Comparison of ENCODE assay signal across 30 cellular contexts in genomic region chr7:90239050-90239449, GRCh38. TPM values are rescaled to one million over a fixed set of nuclear protein-coding genes. Genes with fewer than 3 reads are reported as not detected.
DNase-seq lines count a peak whose midpoint lies in the region; ATAC-seq, FAIRE-seq and TF ChIP-seq lines count a peak whose summit lies in the region.
"Had no signal": no experiment of that assay in that cellular context is flagged by ENCODE, and none has a peak within 500 bp of the region (broad histone marks: within the 10 kb centered on the region; RNA-seq: fewer than 3 reads in every experiment).

No MANE protein-coding gene starts in this region.

- peaks cover 23 to 25% of the 10 kb centered on the region in 2 donors for H3K27me3 Mint-ChIP-seq in stimulated activated naive B cell treated with anti-CD40 and anti-IgM and Interleukin-4, amounts not matched to agents 10 μg/mL and 1 μg/mL and 100 μg/mL, for 72 hours

- no peak overlapping the region for H3K4me3 Mint-ChIP-seq in stimulated activated naive B cell treated with anti-CD40 and anti-IgM and Interleukin-4, amounts not matched to agents 10 μg/mL and 1 μg/mL and 100 μg/mL, for 72 hours
- H3K4me3 Mint-ChIP-seq: GM23338; H9; T-helper 2 cell treated with Interferon-gamma antibody and Interleukin-4, amounts not matched to agents 5 μg/mL and 100 μg/mL, for 36 hours had no signal

- H3K9ac ChIP-seq in SK-N-SH (no peak overlapping the region), Loucy (ENCODE audit: low read depth, low read length, poor library complexity, severe bottlenecking) (no peak overlapping the region), OCI-LY3 (ENCODE audit: low read length) (no peak overlapping the region), K562 (ENCODE audit: insufficient read depth in 1 of 2, low read depth in 2 of 2, low read length in 2 of 2) (0 out of 4 replicates have a peak overlapping the region, but pooled peaks of 1 of the 2 experiments have one; percentile 25)
- H3K9ac ChIP-seq: BLaER1 treated with 17β-estradiol and CSF1 and Interleukin-3, amounts not matched to agents 10 nM and 100 nM had no signal

- no TSS peak for BruUV-seq in K562 (replicated peaks; lab: Mats Ljungman, UMichigan)

- H3K27me3 ChIP-seq in SK-N-SH (ENCODE audit: insufficient read depth) (no peaks in the 10 kb centered on the region), Loucy (ENCODE audit: insufficient read depth, low read length, poor library complexity, severe bottlenecking) (no peaks in the 10 kb centered on the region), OCI-LY3 (ENCODE audit: low read depth, low read length) (no peaks in the 10 kb centered on the region), K562 (ENCODE audit: control insufficient read depth in 2 of 2, insufficient read depth in 2 of 2, low read length in 2 of 2) (no peaks in the 10 kb centered on the region)
- H3K27me3 ChIP-seq: BLaER1 treated with 17β-estradiol and CSF1 and Interleukin-3, amounts not matched to agents 10 nM and 100 nM; Peyer's patch; SJCRH30 had no signal

- TF ChIP-seq CTCF in SK-N-SH (IDR thresholded peaks at IDR 0.05), result no peak
- TF ChIP-seq CTCF in Loucy (conservative IDR thresholded peaks at IDR 0.05; ENCODE audit: low read length), result no peak
- no peak for TF ChIP-seq CTCF in OCI-LY3 (IDR thresholded peaks at IDR 0.05; ENCODE audit: low read depth, low read length)
- no peak for TF ChIP-seq CTCF in K562 (IDR thresholded peaks at IDR 0.05 in 2 of 3, conservative IDR thresholded peaks at IDR 0.05 in 1 of 3; ENCODE audit: insufficient read depth in 2 of 3, low read depth in 1 of 3, low read length in 3 of 3)

- peaks cover under 1 to 2% of the 10 kb centered on the region in 2 donors for H3K4me1 Mint-ChIP-seq in stimulated activated naive B cell treated with anti-CD40 and anti-IgM and Interleukin-4, amounts not matched to agents 10 μg/mL and 1 μg/mL and 100 μg/mL, for 72 hours

- H3K9me3 Mint-ChIP-seq in stimulated activated naive B cell treated with anti-CD40 and anti-IgM and Interleukin-4, amounts not matched to agents 10 μg/mL and 1 μg/mL and 100 μg/mL, for 72 hours, result no peaks in the 10 kb centered on the region
- H3K9me3 Mint-ChIP-seq: CD4-positive, alpha-beta memory T cell; GM23338; H9; HFFc6; T-helper 2 cell treated with Interferon-gamma antibody and Interleukin-4, amounts not matched to agents 5 μg/mL and 100 μg/mL, for 36 hours had no signal

- H3K4me1 ChIP-seq in SK-N-SH (ENCODE audit: control insufficient read depth in 1 of 2, insufficient read depth in 2 of 2, low read depth in 1 of 2, low read length in 1 of 2) (peaks cover 0 to 4% of the 10 kb centered on the region in 2 experiments; a peak in 2 of 4 replicates), Loucy (ENCODE audit: insufficient read depth, low read length, poor library complexity, severe bottlenecking) (no peaks in the 10 kb centered on the region), OCI-LY3 (ENCODE audit: low read length) (peaks cover 61% of the 10 kb centered on the region), K562 (replicated peaks in 1 of 2; ENCODE audit: control insufficient read depth in 2 of 2, insufficient read depth in 2 of 2, low read length in 2 of 2) (peaks cover 0 to 7% of the 10 kb centered on the region in 2 experiments; a peak in 1 of 5 replicates)
- H3K4me1 ChIP-seq: BLaER1 treated with 17β-estradiol and CSF1 and Interleukin-3, amounts not matched to agents 10 nM and 100 nM had no signal

- TF ChIP-seq RAD21 in SK-N-SH (IDR thresholded peaks at IDR 0.05; ENCODE audit: low read length), result no peak
- no peak for TF ChIP-seq RAD21 in K562 (CRISPR knock-in tag; conservative IDR thresholded peaks at IDR 0.05 in 1 of 2, IDR thresholded peaks at IDR 0.05 in 1 of 2)

- DNase-seq in SK-N-SH (no peak), K562 (ENCODE audit: extremely low read depth in 1 of 4, low spot score in 3 of 4) (peak in 2 of 4 experiments; percentile 18 to 39), posterior cingulate gyrus (no peak)
- no peak for DNase-seq in stimulated activated naive B cell treated with anti-CD40 and anti-IgM and Interleukin-4, amounts not matched to agents 10 μg/mL and 1 μg/mL and 100 μg/mL, for 72 hours
- no peak for DNase-seq in activated effector memory CD4-positive, alpha-beta T cell treated with anti-CD3 and anti-CD28 coated beads, Interleukin-2, amount 50 U/mL, for 16 hours
- DNase-seq: 8988T; AML-193; CD4-positive, alpha-beta memory T cell; COR-L47; H9; HFFc6; Kasumi-1; NCI-H1048; NCI-H1417; NCI-H1694; NCI-H2029 treated with DMSO at 0.1 percent for 48 hours; NCI-H446 treated with DMSO at 0.1 percent for 48 hours; NCI-H526; Peyer's patch; SJCRH30; T-helper 1 cell had no signal

- H3K36me3 ChIP-seq in SK-N-SH (replicated peaks in 1 of 2; ENCODE audit: control insufficient read depth in 1 of 2, insufficient read depth in 2 of 2, low read length in 1 of 2), result peaks cover 0 to 7% of the 10 kb centered on the region in 2 experiments
- H3K36me3 ChIP-seq in Loucy (ENCODE audit: insufficient read depth, low read length), result no peaks in the 10 kb centered on the region
- H3K36me3 ChIP-seq in OCI-LY3 (replicated peaks; ENCODE audit: low read depth, low read length), result peaks cover 11% of the 10 kb centered on the region
- H3K36me3 ChIP-seq in K562 (ENCODE audit: control insufficient read depth, insufficient read depth, low read length), result no peaks in the 10 kb centered on the region
- H3K36me3 ChIP-seq: BLaER1 treated with 17β-estradiol and CSF1 and Interleukin-3, amounts not matched to agents 10 nM and 100 nM; Peyer's patch; SJCRH30 had no signal

- CTCF ChIA-PET in SK-N-SH (lab: Yijun Ruan, JAX) (interaction anchor here (1.8 kb wide), 1 partner anchor 10 kb away, joined by 7 read pairs; no protein-coding TSS in a partner anchor), K562 (lab: Yijun Ruan, JAX; ENCODE audit: low intra/inter-chr PET ratio) (no interaction called here)

- H3K4me3 ChIP-seq in SK-N-SH (ENCODE audit: low read depth in 2 of 2, low read length in 1 of 2) (no peak overlapping the region), Loucy (ENCODE audit: low read length, poor library complexity, severe bottlenecking) (no peak overlapping the region), OCI-LY3 (ENCODE audit: low read length) (no peak overlapping the region), K562 (no peak overlapping the region)
- H3K4me3 ChIP-seq: BLaER1 treated with 17β-estradiol and CSF1 and Interleukin-3, amounts not matched to agents 10 nM and 100 nM; GM23338; Peyer's patch; SJCRH30 had no signal

- 90% methylated on average over 3 of the region's 3 CpGs for WGBS in SK-N-SH (ENCODE audit: low lambda C conversion rate)
- 9% methylated on average over 3 of the region's 3 CpGs for WGBS in K562 (ENCODE audit: insufficient coverage, low coverage, missing lambda C conversion rate)

- H3K9me3 ChIP-seq in SK-N-SH, result no peaks in the 10 kb centered on the region
- H3K9me3 ChIP-seq in Loucy (ENCODE audit: insufficient read depth, low read depth, low read length), result no peaks in the 10 kb centered on the region
- no peaks in the 10 kb centered on the region for H3K9me3 ChIP-seq in OCI-LY3 (ENCODE audit: insufficient read depth, low read length)
- H3K9me3 ChIP-seq in K562 (replicated peaks; ENCODE audit: control insufficient read depth, insufficient read depth, low read depth, low read length), result no peaks in the 10 kb centered on the region
- H3K9me3 ChIP-seq: Peyer's patch, SJCRH30 had no signal

- H3K36me3 Mint-ChIP-seq in stimulated activated naive B cell treated with anti-CD40 and anti-IgM and Interleukin-4, amounts not matched to agents 10 μg/mL and 1 μg/mL and 100 μg/mL, for 72 hours, result no peaks in the 10 kb centered on the region
- H3K36me3 Mint-ChIP-seq: CD4-positive, alpha-beta memory T cell had no signal

- TF ChIP-seq EP300 in SK-N-SH (IDR thresholded peaks at IDR 0.05; ENCODE audit: borderline replicate concordance in 1 of 2, low read depth in 1 of 2, low read length in 1 of 2) (no peak), K562 (IDR thresholded peaks at IDR 0.05; ENCODE audit: low read length) (peak; percentile 39; the same call in 1 of the 2 replicates)

- H3K9me1 ChIP-seq in K562 (ENCODE audit: control insufficient read depth, insufficient read depth, low read length), result no peaks in the 10 kb centered on the region

- TF ChIP-seq POLR2A in K562 (conservative IDR thresholded peaks at IDR 0.05), result no peak

- in situ Hi-C loops in K562 (cut with MboI), result no loop called here

- peaks cover 4% of the 10 kb centered on the region for H3F3A ChIP-seq in SK-N-SH (replicated peaks; ENCODE audit: insufficient read depth)
- no peaks in the 10 kb centered on the region for H3F3A ChIP-seq in Loucy (ENCODE audit: low read depth)

- H3K9me2 ChIP-seq in SK-N-SH, result no peaks in the 10 kb centered on the region
- no peaks in the 10 kb centered on the region for H3K9me2 ChIP-seq in Loucy (replicated peaks; ENCODE audit: low read depth, low read length)

- H3K27ac Mint-ChIP-seq in stimulated activated naive B cell treated with anti-CD40 and anti-IgM and Interleukin-4, amounts not matched to agents 10 μg/mL and 1 μg/mL and 100 μg/mL, for 72 hours, result no peak overlapping the region
- H3K27ac Mint-ChIP-seq: GM23338; H9; T-helper 2 cell treated with Interferon-gamma antibody and Interleukin-4, amounts not matched to agents 5 μg/mL and 100 μg/mL, for 36 hours had no signal

- intact Hi-C loops in K562 (cut with micrococcal nuclease) (no loop called here), posterior cingulate gyrus (cut with DNase I) (no loop called here)

- H3K79me2 ChIP-seq in SK-N-SH (ENCODE audit: insufficient read depth), result no peaks in the 10 kb centered on the region
- H3K79me2 ChIP-seq in Loucy (ENCODE audit: insufficient read depth, low read length), result no peaks in the 10 kb centered on the region
- no peaks in the 10 kb centered on the region for H3K79me2 ChIP-seq in OCI-LY3 (ENCODE audit: low read length)
- H3K79me2 ChIP-seq in K562 (ENCODE audit: control insufficient read depth, insufficient read depth, low read length), result no peaks in the 10 kb centered on the region

- H3K27ac ChIP-seq in SK-N-SH (ENCODE audit: low read depth in 2 of 2, low read length in 1 of 2), result no peak overlapping the region
- peak overlapping the region; percentile 65 for H3K27ac ChIP-seq in OCI-LY3 (ENCODE audit: low read length)
- H3K27ac ChIP-seq in K562 (ENCODE audit: extremely low read depth, low read depth, low read length), result no peak overlapping the region
- H3K27ac ChIP-seq: BLaER1 treated with 17β-estradiol and CSF1 and Interleukin-3, amounts not matched to agents 10 nM and 100 nM; Peyer's patch; SJCRH30 had no signal

- H4K20me1 ChIP-seq in SK-N-SH (ENCODE audit: insufficient read depth) (no peaks in the 10 kb centered on the region), Loucy (ENCODE audit: insufficient read depth, low read length, poor library complexity, severe bottlenecking) (no peaks in the 10 kb centered on the region), OCI-LY3 (ENCODE audit: insufficient read depth, low read length) (no peaks in the 10 kb centered on the region), K562 (replicated peaks; ENCODE audit: control insufficient read depth, insufficient read depth, low read length) (no peaks in the 10 kb centered on the region)
- H4K20me1 ChIP-seq: BLaER1 treated with 17β-estradiol and CSF1 and Interleukin-3, amounts not matched to agents 10 nM and 100 nM had no signal

- FAIRE-seq in K562 (lab: Jason Lieb, UNC), result peak; percentile 56
- FAIRE-seq: G401.6, GM12892, HepG2 had no signal

- no peak overlapping the region for H3K4me2 ChIP-seq in SK-N-SH
- H3K4me2 ChIP-seq in Loucy (ENCODE audit: low read depth, low read length, poor library complexity, severe bottlenecking), result no peak overlapping the region
- H3K4me2 ChIP-seq in OCI-LY3 (ENCODE audit: low read length), result peak overlapping the region; percentile 65
- H3K4me2 ChIP-seq in K562 (ENCODE audit: insufficient read depth, low read length), result peak overlapping the region; percentile 56
- H3K4me2 ChIP-seq: BLaER1 treated with 17β-estradiol and CSF1 and Interleukin-3, amounts not matched to agents 10 nM and 100 nM; GM23338 had no signal

- POLR2A ChIA-PET in SK-N-SH (lab: Yijun Ruan, JAX) (no interaction called here), K562 (lab: Yijun Ruan, JAX) (no interaction called here)

- no peak for ATAC-seq in SK-N-SH treated with all-trans-retinoic acid at 6 μM for 48 hours
- peak; percentile 74 for ATAC-seq in K562
- ATAC-seq in stimulated activated naive B cell treated with anti-CD40 and anti-IgM and Interleukin-4, amounts not matched to agents 10 μg/mL and 1 μg/mL and 100 μg/mL, for 72 hours (replicated peaks), result no peak
- ATAC-seq: GM23338, HepG2 had no signal

- H2AFZ ChIP-seq in SK-N-SH (ENCODE audit: low read depth) (peak overlapping the region; percentile 65; the same call in 1 of the 2 replicates), Loucy (ENCODE audit: low read length) (peak overlapping the region; percentile 60; the same call in 1 of the 2 replicates), OCI-LY3 (ENCODE audit: low read depth, low read length) (0 out of 2 replicates have a peak overlapping the region, but pooled peaks have one; percentile 49), K562 (ENCODE audit: low read depth, low read length) (peak overlapping the region; percentile 82)
- H2AFZ ChIP-seq: GM23338 had no signal

RNA-seq across cellular contexts. Expression of gene CFAP69, which starts 5.9 kb away (rescaled TPM):
- polyA plus RNA-seq in SK-N-SH (2012; rRNA removed), result 2.3 and 2.8 TPM in 2 replicates
- 1.5 and 2.3 TPM in 2 replicates for polyA plus RNA-seq in SK-N-SH (2012; cell fraction: cytosol; rRNA removed)
- polyA plus RNA-seq in SK-N-SH (2012; cell fraction: nucleus; rRNA removed), result 6.5 and 15.5 TPM in 2 replicates
- 5.7 and 9.6 TPM in 2 replicates for total RNA-seq in K562 (2011; cell fraction: chromatin; rRNA removed; ENCODE audit: low replicate concordance)
- 2.7 and 3.4 TPM in 2 replicates for total RNA-seq in K562 (2011; cell fraction: nucleolus; rRNA removed)
- 1.7 and 2.1 TPM in 2 replicates for total RNA-seq in K562 (2011; cell fraction: nucleoplasm; rRNA removed)
- total RNA-seq in K562 (2014; rRNA removed), result 3.2 and 5.4 TPM in 2 replicates
- total RNA-seq in K562 (2014; rRNA removed; fragmentation: Illumina TruSeq; extraction: Trizol), result 1.8 and 2.4 TPM in 2 replicates
- total RNA-seq in K562 (2015; rRNA removed; fragmentation: Illumina TruSeq; extraction: Trizol), result 1.1 and 1.3 TPM in 2 replicates
- total RNA-seq in K562 (2021), result 1.3 and 2.3 TPM in 2 replicates
- polyA plus RNA-seq in K562 (2011; rRNA removed), result 0.77 and 1.7 TPM in 2 replicates
- 0.12 and 1.3 TPM in 2 replicates for polyA plus RNA-seq in K562 (2011; cell fraction: cytosol; rRNA removed)
- polyA plus RNA-seq in K562 (2011; cell fraction: nucleus; rRNA removed), result 3.5 and 5.8 TPM in 2 replicates
- 0.86 and 1.1 TPM in 2 replicates for polyA plus RNA-seq in K562 (2012)
- 1.1 and 1.2 TPM in 2 replicates for polyA plus RNA-seq in K562 (2014; fragmentation: Illumina TruSeq; extraction: Trizol)
- polyA plus RNA-seq in K562 (2014; fragmentation: Nextera tagmentation; extraction: Ambion mirVana), result under 1 TPM; 0.24 to 0.84 TPM
- polyA plus RNA-seq in K562 (2014; rRNA removed), result 1.5 and 5.1 TPM in 2 replicates
- polyA minus RNA-seq in K562 (2011; rRNA and poly(A)+ RNA removed), result 2.4 and 2.6 TPM in 2 replicates
- polyA minus RNA-seq in K562 (2011; cell fraction: cytosol; rRNA and poly(A)+ RNA removed), result 0.76 TPM in 1 of 2 replicates, not detected in the other
- polyA minus RNA-seq in K562 (2011; cell fraction: nucleus; rRNA and poly(A)+ RNA removed), result 3.7 and 12.4 TPM in 2 replicates
- polyA plus RNA-seq: CD4-positive, alpha-beta memory T cell had no signal

RNA-seq across cellular contexts. Expression of gene STEAP2, which starts 27.5 kb away (rescaled TPM):
- polyA plus RNA-seq in SK-N-SH (2012; rRNA removed), result 6.6 and 9.5 TPM in 2 replicates
- polyA plus RNA-seq in SK-N-SH (2012; cell fraction: cytosol; rRNA removed), result 8.3 and 9.0 TPM in 2 replicates
- 12.0 and 18.2 TPM in 2 replicates for polyA plus RNA-seq in SK-N-SH (2012; cell fraction: nucleus; rRNA removed)
- total RNA-seq in K562 (2011; cell fraction: chromatin; rRNA removed; ENCODE audit: low replicate concordance), result not detected in 2 replicates
- not detected in 2 replicates for total RNA-seq in K562 (2011; cell fraction: nucleolus; rRNA removed)
- not detected in 2 replicates for total RNA-seq in K562 (2011; cell fraction: nucleoplasm; rRNA removed)
- total RNA-seq in K562 (2014; rRNA removed), result not detected in 2 replicates
- total RNA-seq in K562 (2014; rRNA removed; fragmentation: Illumina TruSeq; extraction: Trizol), result not detected in 2 replicates
- not detected in 2 replicates for total RNA-seq in K562 (2015; rRNA removed; fragmentation: Illumina TruSeq; extraction: Trizol)
- total RNA-seq in K562 (2021), result 0.02 and 0.04 TPM in 2 replicates
- polyA plus RNA-seq in K562 (2011; rRNA removed), result not detected in 2 replicates
- not detected in 2 replicates for polyA plus RNA-seq in K562 (2011; cell fraction: cytosol; rRNA removed)
- polyA plus RNA-seq in K562 (2011; cell fraction: nucleus; rRNA removed), result not detected in 2 replicates
- 0.03 and 0.10 TPM in 2 replicates for polyA plus RNA-seq in K562 (2012)
- polyA plus RNA-seq in K562 (2014; fragmentation: Illumina TruSeq; extraction: Trizol), result not detected in 2 replicates
- polyA plus RNA-seq in K562 (2014; fragmentation: Nextera tagmentation; extraction: Ambion mirVana), result under 1 TPM in 1 of 2 experiments, not detected in 1; 0.03 TPM
- not detected in 2 replicates for polyA plus RNA-seq in K562 (2014; rRNA removed)
- polyA minus RNA-seq in K562 (2011; rRNA and poly(A)+ RNA removed), result not detected in 2 replicates
- polyA minus RNA-seq in K562 (2011; cell fraction: cytosol; rRNA and poly(A)+ RNA removed), result not detected in 2 replicates
- under 0.01 TPM in 1 of 2 replicates, not detected in the other for polyA minus RNA-seq in K562 (2011; cell fraction: nucleus; rRNA and poly(A)+ RNA removed)
- polyA plus RNA-seq: CD4-positive, alpha-beta memory T cell had no signal

Comparison
In these comparisons a context has a peak if more than half of its experiments do, and no peak if none do; other contexts are left out.
1. H3K4me2 ChIP-seq: peak in OCI-LY3 (single experiment) and K562 (single experiment); none in SK-N-SH (single experiment) and Loucy (single experiment).
2. Of the 27 proteins assayed by ChIP-seq in both K562 and SK-N-SH: peak only in K562: EP300 and JUND; only in SK-N-SH: none; in both: none; in neither: 23; mixed calls (peak in some experiments, not most) for 2.
3. Peak in every context shown above with its lines, with median percentiles within 50 percentile points of each other: H2AFZ ChIP-seq.